29 cellular contexts compared by ENCODE assay signal in the genomic region with DNA sequence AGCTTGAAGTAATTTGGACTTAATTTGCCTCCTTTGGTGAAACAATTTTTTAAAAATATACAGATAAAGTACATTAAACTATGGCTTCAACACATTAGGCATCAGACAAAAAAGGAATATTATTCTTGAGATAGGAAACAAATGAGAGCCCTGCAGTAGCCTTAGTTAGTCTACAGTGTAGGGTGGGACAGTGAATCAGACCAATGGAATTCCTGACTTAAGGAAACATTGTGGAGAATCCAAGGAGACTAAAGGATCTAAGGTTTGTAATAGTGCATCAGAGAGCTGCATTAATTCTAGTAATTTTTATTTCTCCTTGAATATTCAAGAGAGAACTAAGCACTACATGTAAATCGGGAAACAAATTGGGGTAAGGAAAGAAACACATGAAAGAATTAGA.
DNase-seq lines count a peak whose midpoint lies in the region; ATAC-seq and TF ChIP-seq lines count a peak whose summit lies in the region.
"Had no signal": no experiment of that assay in that cellular context is flagged by ENCODE, and none has a peak within 500 bp of the region (broad histone marks: within the 10 kb centered on the region; RNA-seq: fewer than 3 reads in every experiment).

No MANE protein-coding gene starts in this region.

- H3K4me1 ChIP-seq in GM23248 (ENCODE audit: insufficient read depth): peaks cover 13% of the 10 kb centered on the region
- no peaks in the 10 kb centered on the region for H3K4me1 ChIP-seq in foreskin keratinocyte
- H3K4me1 ChIP-seq in aorta (ENCODE audit: control insufficient read depth in 1 of 2, insufficient read depth in 2 of 2, low read length in 2 of 2): no peaks in the 10 kb centered on the region
- H3K4me1 ChIP-seq: pancreas, Peyer's patch, SJCRH30, upper lobe of right lung had no signal

- no peaks in the 10 kb centered on the region for H3K36me3 ChIP-seq in GM23248 (ENCODE audit: low read depth)
- no peaks in the 10 kb centered on the region for H3K36me3 ChIP-seq in aorta (ENCODE audit: control insufficient read depth in 1 of 2, insufficient read depth in 2 of 2, low read length in 1 of 2)
- H3K36me3 ChIP-seq: pancreas, Peyer's patch, SJCRH30, upper lobe of right lung had no signal

- WGBS in GM23248 (ENCODE audit: low coverage in 1 of 2, low lambda C conversion rate in 2 of 2, missing lambda C conversion rate in 2 of 2), 2 experiments: 90 to 100% methylated on average over 1 of the region's 1 CpG
- WGBS in aorta, 2 donors: 95% methylated on average over 1 of the region's 1 CpG; no CpG with 5 or more reads in 1 of the 2 donors

- DNase-seq in GM23248: peak; percentile 61
- peak; percentile 32 for DNase-seq in amniotic epithelial cell (ENCODE audit: low read depth)
- peak; percentile 6 to 44 for DNase-seq in foreskin keratinocyte
- DNase-seq in activated effector memory CD4-positive, alpha-beta T cell treated with Interleukin-2 at 50 U/mL for 16 hours: no peak
- no peak for DNase-seq in aorta
- DNase-seq in activated CD4-positive, CD25-positive, alpha-beta regulatory T cell treated with anti-CD3 and anti-CD28 coated beads, Interleukin-2, amount 50 U/mL, for 72 hours: no peak
- DNase-seq: activated CD4-positive, alpha-beta T cell treated with anti-CD3 and anti-CD28 coated beads, Interleukin-2, amount 10 ng/mL, durations not matched to agents 24 days and 14 days; activated effector memory CD4-positive, alpha-beta T cell treated with anti-CD3 and anti-CD28 coated beads, Interleukin-2, amount 50 U/mL, for 16 hours; activated T-cell treated with anti-CD3 and anti-CD28 coated beads, Interleukin-2, amount 50 U/mL, for 1 hour; anterior cingulate cortex; cortex of kidney; endodermal cell; Karpas-422; NCI-H1417; NCI-H2081; NCI-H2227 treated with DMSO at 0.1 percent for 48 hours; NCI-H69; pancreas; Peyer's patch; retina; SJCRH30; stimulated activated naive CD4-positive, alpha-beta T cell treated with Interleukin-2 at 50 U/mL for 16 hours; SW 1271; T-helper 9 cell; upper lobe of right lung had no signal

- intact Hi-C loops in aorta (cut with DNase I): no loop called here

- no peaks in the 10 kb centered on the region for H4K20me1 ChIP-seq in GM23248 (ENCODE audit: insufficient read depth)

- ATAC-seq in foreskin keratinocyte: peak; percentile 62
- no peak for ATAC-seq in GM21360 (IDR thresholded peaks at IDR 0.05; ENCODE audit: unreplicated experiment)
- no peak for ATAC-seq in aorta (ENCODE audit: low FRiP score)
- ATAC-seq: esophagus mucosa, pancreas, upper lobe of right lung had no signal

- no peaks in the 10 kb centered on the region for H3K9me2 ChIP-seq in GM23248 (ENCODE audit: insufficient read depth)

- H2AFZ ChIP-seq in GM23248: no peak overlapping the region

- no peaks in the 10 kb centered on the region for H3K9me3 ChIP-seq in GM23248 (ENCODE audit: low read depth)
- H3K9me3 ChIP-seq in aorta (ENCODE audit: control insufficient read depth, low read length): no peaks in the 10 kb centered on the region
- H3K9me3 ChIP-seq: pancreas, Peyer's patch, SJCRH30, upper lobe of right lung had no signal

- in situ Hi-C loops in GM23248 (cut with MboI): no loop called here

- H3K9ac ChIP-seq in GM23248: no peak overlapping the region

- H3K27me3 ChIP-seq in GM23248 (replicated peaks; ENCODE audit: insufficient read depth) (no peaks in the 10 kb centered on the region), foreskin keratinocyte (no peaks in the 10 kb centered on the region), aorta (ENCODE audit: control insufficient read depth in 1 of 2, insufficient read depth in 2 of 2, low read length in 1 of 2) (no peaks in the 10 kb centered on the region)
- H3K27me3 ChIP-seq: pancreas, Peyer's patch, SJCRH30, upper lobe of right lung had no signal

- no peak overlapping the region for H3K4me2 ChIP-seq in GM23248 (ENCODE audit: unreplicated experiment)
- H3K4me2 ChIP-seq: smooth muscle cell had no signal

- no peak overlapping the region for H3K4me3 ChIP-seq in GM23248
- H3K4me3 ChIP-seq in aorta (ENCODE audit: low read length in 2 of 2): no peak overlapping the region
- H3K4me3 ChIP-seq: lung, pancreas, Peyer's patch, SJCRH30, smooth muscle cell, upper lobe of right lung had no signal

- H3K27ac ChIP-seq in GM23248 (peak overlapping the region; percentile 24; the same call in 1 of the 2 replicates), foreskin keratinocyte (no peak overlapping the region), aorta (ENCODE audit: low read depth in 1 of 2, low read length in 2 of 2) (no peak overlapping the region)
- H3K27ac ChIP-seq: pancreas, Peyer's patch, SJCRH30, upper lobe of right lung had no signal

- H3F3A ChIP-seq in GM23248 (ENCODE audit: insufficient read depth): no peaks in the 10 kb centered on the region

- no peak for TF ChIP-seq CTCF in foreskin keratinocyte (conservative IDR thresholded peaks at IDR 0.05)

- no peaks in the 10 kb centered on the region for H3K79me2 ChIP-seq in GM23248 (ENCODE audit: insufficient read depth)

Comparison
In these comparisons a context has a peak if more than half of its experiments do, and no peak if none do; other contexts are left out.
1. DNase-seq: peak in GM23248 (single experiment), amniotic epithelial cell (single experiment) and foreskin keratinocyte (2 of 2); none in activated effector memory CD4-positive, alpha-beta T cell treated with Interleukin-2 at 50 U/mL for 16 hours (single experiment), aorta (0 of 2) and activated CD4-positive, CD25-positive, alpha-beta regulatory T cell treated with anti-CD3 and anti-CD28 coated beads, Interleukin-2, amount 50 U/mL, for 72 hours (single experiment).